In genomic region chr7:21215307-21215706, GRCh38 we compare ENCODE assay signal across 9 cellular contexts.
"Had no signal": no experiment of that assay in that cellular context is flagged by ENCODE, and none has a peak within 500 bp of the region (broad histone marks: within the 10 kb centered on the region; RNA-seq: fewer than 3 reads in every experiment).

No MANE protein-coding gene starts in this region.

- DNase-seq: H9, HCEC 1CT, HFFc6, IMR-90, KBM-7 had no signal

- H3K9me3 Mint-ChIP-seq: GM23338, H9 had no signal

- H3K4me2 ChIP-seq: GM23338 had no signal

- H2AFZ ChIP-seq: GM23338 had no signal

- H3K27ac Mint-ChIP-seq: GM23338, H9, HFFc6 had no signal

- H3K4me3 Mint-ChIP-seq: GM23338, H9, HFFc6 had no signal

- H3K27ac ChIP-seq: HL-60 had no signal

- FAIRE-seq: H1, H54 had no signal

- H3K4me3 ChIP-seq: GM23338 had no signal

- ATAC-seq: GM23338 had no signal
